Comparison of ENCODE assay signal across 13 cellular contexts in genomic region chr7:128705891-128706333, GRCh38. TPM values are rescaled to one million over a fixed set of nuclear protein-coding genes. Genes with fewer than 3 reads are reported as not detected.
DNase-seq lines count a peak whose midpoint lies in the region; ATAC-seq lines count a peak whose summit lies in the region.
"Had no signal": no experiment of that assay in that cellular context is flagged by ENCODE, and none has a peak within 500 bp of the region (broad histone marks: within the 10 kb centered on the region; RNA-seq: fewer than 3 reads in every experiment).

No MANE protein-coding gene starts in this region.

- peak; percentile 89 for DNase-seq in EH (ENCODE audit: low read depth)
- DNase-seq in LHCN-M2 (ENCODE audit: low read depth): peak; percentile 27
- DNase-seq in RKO (ENCODE audit: low spot score): peak; percentile 50
- DNase-seq in foreskin melanocyte: peak; percentile 71
- DNase-seq in stimulated activated naive CD4-positive, alpha-beta T cell treated with Interleukin-2 at 50 U/mL for 16 hours (lab: John Stamatoyannopoulos, UW): no peak
- no peak for DNase-seq in NCI-H2227 treated with DMSO at 0.1 percent for 48 hours (lab: John Stamatoyannopoulos, UW)
- no peak for DNase-seq in NCI-H1694 (lab: John Stamatoyannopoulos, UW)
- DNase-seq: activated CD8-positive, alpha-beta memory T cell treated with anti-CD3 and anti-CD28 coated beads for 24 hours; dorsolateral prefrontal cortex; midbrain; stimulated activated CD4-positive, alpha-beta T cell treated with anti-CD3 and anti-CD28 coated beads, Interleukin-2, amount 100 ng/mL, for 24 hours; stomach had no signal

- ATAC-seq in GM21576 (IDR thresholded peaks at IDR 0.05; ENCODE audit: unreplicated experiment): no peak

RNA-seq across cellular contexts. Expression of gene CALU, which starts 33.2 kb away (rescaled TPM):
- 841 and 886 TPM in 2 replicates for total RNA-seq in LHCN-M2 (2014; rRNA removed)
- polyA plus RNA-seq in LHCN-M2 (2012): 465 TPM

RNA-seq across cellular contexts. Expression of gene GARIN1A, which starts 33.8 kb away (rescaled TPM):
- 0.63 and 0.90 TPM in 2 replicates for total RNA-seq in LHCN-M2 (2014; rRNA removed)
- polyA plus RNA-seq in LHCN-M2 (2012): 0.55 TPM

Comparison
In these comparisons a context has a peak if more than half of its experiments do, and no peak if none do; other contexts are left out.
1. DNase-seq: peak in EH (single experiment), LHCN-M2 (single experiment), RKO (single experiment) and foreskin melanocyte (single experiment); none in stimulated activated naive CD4-positive, alpha-beta T cell treated with Interleukin-2 at 50 U/mL for 16 hours (single experiment), NCI-H2227 treated with DMSO at 0.1 percent for 48 hours (single experiment) and NCI-H1694 (single experiment).